8 cellular contexts compared by ENCODE assay signal in the genomic region with DNA sequence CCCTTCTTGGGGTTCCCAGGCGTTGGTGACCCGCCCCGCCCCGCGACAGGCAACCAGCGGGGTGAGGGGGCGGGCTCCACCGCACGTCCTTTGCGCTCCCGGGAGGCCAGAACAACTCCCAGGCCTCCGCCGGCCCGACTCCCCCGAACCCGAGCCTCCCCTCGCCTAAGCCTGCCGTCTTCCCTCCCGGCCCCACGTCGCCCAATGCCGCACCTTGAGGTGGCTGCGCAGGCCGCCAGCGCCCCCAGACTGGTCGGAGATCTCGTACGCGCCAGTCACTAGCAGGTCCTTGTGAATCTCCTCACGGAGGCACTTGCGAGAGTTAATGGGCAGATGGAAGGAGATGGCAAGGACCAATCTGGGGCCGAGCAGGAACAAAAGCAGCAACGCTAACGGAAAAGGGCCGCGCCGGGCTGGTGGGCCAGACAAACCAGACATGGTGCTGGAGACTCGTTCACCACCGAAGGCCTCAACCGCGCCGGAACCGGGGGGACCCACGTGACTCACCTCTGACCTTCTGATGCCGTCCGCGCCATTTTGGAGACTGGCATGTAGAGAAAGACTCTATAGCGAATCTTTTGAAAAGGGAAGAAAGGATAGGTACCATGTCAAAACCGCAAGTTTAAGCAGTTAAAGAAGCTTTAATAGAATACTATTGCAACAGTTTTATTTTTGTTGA. TPM values are rescaled to one million over a fixed set of nuclear protein-coding genes. Genes with fewer than 3 reads are reported as not detected.
DNase-seq lines count a peak whose midpoint lies in the region; ATAC-seq and TF ChIP-seq lines count a peak whose summit lies in the region.

A gene (minus strand): TSS at position 471 of the 679 bp plus-strand sequence. CDS start 33 bp downstream, at position 438.

- H3K4me3 ChIP-seq in GM23338, result peak within 1 kb of the TSS; percentile 68

- peaks cover 7% of the 10 kb centered on the region for H3K4me1 ChIP-seq in GM23338 (ENCODE audit: insufficient read depth)

- H3K27me3 ChIP-seq in GM23338 (ENCODE audit: insufficient read depth), result no peaks in the 10 kb centered on the region

- no peaks in the 10 kb centered on the region for H3F3A ChIP-seq in GM23338 (replicated peaks; ENCODE audit: low read depth)

- H3K4me1 Mint-ChIP-seq in GM23338, result peaks cover 23% of the 10 kb centered on the region
- peaks cover 46 to 51% (median 48%) of the 10 kb centered on the region in 3 donors for H3K4me1 Mint-ChIP-seq in T-cell
- H3K4me1 Mint-ChIP-seq in progenitor cell of endocrine pancreas (ENCODE audit: low read depth), result peaks cover 14% of the 10 kb centered on the region

- H3K9me2 ChIP-seq in GM23338 (ENCODE audit: insufficient read depth), result no peaks in the 10 kb centered on the region

- H3K36me3 ChIP-seq in GM23338 (ENCODE audit: insufficient read depth), result no peaks in the 10 kb centered on the region

- H3K79me2 ChIP-seq in GM23338 (replicated peaks; ENCODE audit: insufficient read depth), result peaks cover 47% of the 10 kb centered on the region

- H3K36me3 Mint-ChIP-seq in GM23338 (ENCODE audit: low read depth) (no peaks in the 10 kb centered on the region), T-cell (peaks cover 3% of the 10 kb centered on the region), progenitor cell of endocrine pancreas (ENCODE audit: insufficient read depth) (peaks cover 3% of the 10 kb centered on the region)

- H3K27ac ChIP-seq in GM23338 (ENCODE audit: low read depth), result peak within 1 kb of the TSS; percentile 48
- peak within 1 kb of the TSS; percentile 97 for H3K27ac ChIP-seq in adipose tissue (ENCODE audit: low read depth, low read length)

- peak; percentile 86 for ATAC-seq in GM23338
- ATAC-seq in T-cell (replicated peaks in 1 of 4), result peak; percentile 79 to 81 (median 81)
- peak; percentile 95 to 97 for ATAC-seq in left cardiac atrium

- CTCF ChIA-PET in T-cell (lab: Charles Lee), result interaction anchor here in 1 of 2 donors (1.2 to 1.3 kb wide), 2 partner anchors 54 to 83 kb away, joined by 3 to 4 read pairs; no protein-coding TSS in a partner anchor

- DNase-seq in GDM1 (lab: John Stamatoyannopoulos, UW), result peak; percentile 79
- peak; percentile 96 for DNase-seq in GM23338 (ENCODE audit: low spot score)
- DNase-seq in T-cell, result peak; percentile 86 to 94 (median 90)
- peak; percentile 92 for DNase-seq in left cardiac atrium
- DNase-seq in progenitor cell of endocrine pancreas (ENCODE audit: low spot score, unreplicated experiment), result peak; percentile 77
- peak; percentile 94 for DNase-seq in ureter (ENCODE audit: low spot score)

- WGBS in adipose tissue, 3 donors, result 0 to 1% (median 0%) methylated on average over 44 to 49 of the region's 49 CpGs

- TF ChIP-seq CTCF in GM23338 (conservative IDR thresholded peaks at IDR 0.05; ENCODE audit: low read depth in 2 of 2) (no peak), LNCAP (IDR thresholded peaks at IDR 0.05) (peak; percentile 14; the same call in 1 of the 2 replicates), progenitor cell of endocrine pancreas (IDR thresholded peaks at IDR 0.05; ENCODE audit: unreplicated experiment) (peak; percentile 7)

- POLR2A ChIA-PET in T-cell (lab: Charles Lee), result interaction anchor here (0.6 to 2.6 kb wide), 11 partner anchors 8 to 126 kb away, joined by 3 to 16 read pairs (median 5); no protein-coding TSS in a partner anchor

- intact Hi-C loops in left cardiac atrium (cut with DNase I), result loop anchor here in 1 of 2 donors (5.0 to 10.0 kb wide), 2 partner anchors 59 to 101 kb away; a partner anchor contains a TSS

- H3K27me3 Mint-ChIP-seq in GM23338 (ENCODE audit: insufficient read depth, low read depth, poor library complexity) (peaks cover 6% of the 10 kb centered on the region), T-cell (no peaks in the 10 kb centered on the region), progenitor cell of endocrine pancreas (peaks cover 3% of the 10 kb centered on the region)

- no peaks in the 10 kb centered on the region for H3K9me3 Mint-ChIP-seq in GM23338
- no peaks in the 10 kb centered on the region for H3K9me3 Mint-ChIP-seq in T-cell
- H3K9me3 Mint-ChIP-seq in progenitor cell of endocrine pancreas (ENCODE audit: low read depth), result no peaks in the 10 kb centered on the region

- H3K27ac Mint-ChIP-seq in GM23338 (peak within 1 kb of the TSS; percentile 99), T-cell (peak within 1 kb of the TSS; percentile 95 to 97), progenitor cell of endocrine pancreas (peak within 1 kb of the TSS; percentile 98)

- H2AFZ ChIP-seq in GM23338, result no peak within 1 kb of the TSS

- peak within 1 kb of the TSS; percentile 85 for H3K4me2 ChIP-seq in GM23338

- H4K20me1 ChIP-seq in GM23338 (replicated peaks; ENCODE audit: insufficient read depth), result peaks cover 22% of the 10 kb centered on the region

- H3K4me3 Mint-ChIP-seq in GM23338 (peak within 1 kb of the TSS; percentile 92), T-cell (peak within 1 kb of the TSS; percentile 87 to 95 (median 92)), progenitor cell of endocrine pancreas (ENCODE audit: low read depth) (peak within 1 kb of the TSS; percentile 92)

TF ChIP-seq in GM23338, 12 proteins besides CTCF, POLR2A, EP300 and RAD21 (continues in another document):
- TF ChIP-seq, protein P1, sequence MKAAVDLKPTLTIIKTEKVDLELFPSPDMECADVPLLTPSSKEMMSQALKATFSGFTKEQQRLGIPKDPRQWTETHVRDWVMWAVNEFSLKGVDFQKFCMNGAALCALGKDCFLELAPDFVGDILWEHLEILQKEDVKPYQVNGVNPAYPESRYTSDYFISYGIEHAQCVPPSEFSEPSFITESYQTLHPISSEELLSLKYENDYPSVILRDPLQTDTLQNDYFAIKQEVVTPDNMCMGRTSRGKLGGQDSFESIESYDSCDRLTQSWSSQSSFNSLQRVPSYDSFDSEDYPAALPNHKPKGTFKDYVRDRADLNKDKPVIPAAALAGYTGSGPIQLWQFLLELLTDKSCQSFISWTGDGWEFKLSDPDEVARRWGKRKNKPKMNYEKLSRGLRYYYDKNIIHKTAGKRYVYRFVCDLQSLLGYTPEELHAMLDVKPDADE (IDR thresholded peaks at IDR 0.05), result peak; percentile 95
- no peak for TF ChIP-seq JUNB (IDR thresholded peaks at IDR 0.05; ENCODE audit: unreplicated experiment)
- TF ChIP-seq CREB1 (CRISPR knock-in tag; IDR thresholded peaks at IDR 0.05; ENCODE audit: low read depth), result peak; percentile 69
- TF ChIP-seq STAT1 (IDR thresholded peaks at IDR 0.05; ENCODE audit: unreplicated experiment), result no peak
- no peak for TF ChIP-seq EZH2 (IDR thresholded peaks at IDR 0.05; ENCODE audit: low read depth, unreplicated experiment)
- no peak for TF ChIP-seq ZNF331 (CRISPR knock-in tag; IDR thresholded peaks at IDR 0.05; ENCODE audit: low read depth)

RNA-seq across cellular contexts. Expression of the gene that starts here (rescaled TPM):
- total RNA-seq in GM23338 (2014; rRNA removed; shearing (Covaris generic)), result 196 and 237 TPM in 2 replicates
- polyA plus RNA-seq in GM23338 (2016; fragmentation: Nextera tagmentation; extraction: Ambion mirVana) (144 and 180 TPM in 2 replicates), adipose tissue (100 to 1,000 TPM in 2 of 3 donors, 10 to 100 TPM in 1; 73.3 to 243 (median 215) TPM)
- total RNA-seq in T-cell (100 to 1,000 TPM; 143 to 193 (median 151) TPM), left cardiac atrium (100 to 1,000 TPM; 271 to 327 TPM), progenitor cell of endocrine pancreas (282 and 288 TPM in 2 replicates), ureter (394 TPM)

Comparison
In these comparisons a context has a peak if more than half of its experiments do, and no peak if none do; other contexts are left out.
1. Peak in every context shown above with its lines: DNase-seq, ATAC-seq, H3K4me3 ChIP-seq and H3K27ac ChIP-seq.
2. CTCF ChIP-seq: peak in LNCAP (single experiment) and progenitor cell of endocrine pancreas (single experiment); none in GM23338 (0 of 2).